In the genomic region with DNA sequence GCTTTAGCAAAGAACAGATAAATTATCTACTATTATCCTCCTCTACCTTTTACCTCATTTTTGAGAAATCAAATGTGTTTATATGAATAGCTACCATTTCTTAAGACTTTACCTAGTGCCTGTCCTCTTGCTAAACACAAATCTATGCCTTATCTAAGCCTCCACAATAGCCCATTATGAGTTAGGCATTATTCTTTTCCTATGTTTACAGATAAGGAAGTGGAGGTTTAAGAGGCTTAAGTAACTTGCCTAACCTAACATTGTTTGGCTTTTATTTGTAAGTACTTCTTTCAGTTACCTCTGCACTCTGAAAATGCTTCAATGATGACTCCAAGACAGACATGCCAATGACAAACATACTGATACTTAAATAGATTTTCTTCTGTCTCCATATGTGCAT, we compare ENCODE assay signal across 20 cellular contexts.
A peak's percentile ranks its signal among the peaks of the same experiment; 100 is the strongest.
DNase-seq lines count a peak whose midpoint lies in the region; ATAC-seq, FAIRE-seq and TF ChIP-seq lines count a peak whose summit lies in the region.
"Had no signal": no experiment of that assay in that cellular context is flagged by ENCODE, and none has a peak within 500 bp of the region (broad histone marks: within the 10 kb centered on the region; RNA-seq: fewer than 3 reads in every experiment).

No MANE protein-coding gene starts in this region.

- no peak for ATAC-seq in A549
- no peak for ATAC-seq in foreskin keratinocyte
- no peak for ATAC-seq in HG03565 (IDR thresholded peaks at IDR 0.05; ENCODE audit: unreplicated experiment)
- ATAC-seq in activated T-helper 17 cell treated with anti-CD3 and anti-CD28 coated beads, Interleukin-2, amount 50 U/mL, for 72 hours (replicated peaks), result no peak
- ATAC-seq: Panc1 had no signal

- DNase-seq in A549 (ENCODE audit: low read depth in 1 of 2, low spot score in 1 of 2) (no peak), M059J (ENCODE audit: low read depth) (peak; percentile 13), cardiac fibroblast (ENCODE audit: low read depth in 2 of 2) (peak; percentile 10 to 45), foreskin keratinocyte (peak; percentile 48 to 62), NCI-H345 treated with DMSO at 0.1 percent for 48 hours (lab: John Stamatoyannopoulos, UW; ENCODE audit: unreplicated experiment) (no peak), HuH-7.5 (ENCODE audit: low spot score) (no peak)
- DNase-seq: DMS79 treated with DMSO at 0.1 percent for 48 hours, GDM1, NCI-H1417, NCI-H1930, NCI-H748 treated with DMSO at 0.1 percent for 48 hours, Right ventricle myocardium superior, SK-N-SH had no signal

- H3K9me3 ChIP-seq in A549, result 0 out of 3 replicates have a peak, but pooled peaks cover 2% of the 10 kb centered on the region
- H3K9me3 ChIP-seq: SK-N-SH had no signal

- no peak for TF ChIP-seq POLR2A in A549 (IDR thresholded peaks at IDR 0.05; ENCODE audit: low read length)

- H3K4me2 ChIP-seq in A549, result no peak overlapping the region
- H3K4me2 ChIP-seq: KMS-11, SK-N-SH had no signal

- no peaks in the 10 kb centered on the region for H3K4me1 ChIP-seq in A549
- H3K4me1 ChIP-seq in foreskin keratinocyte, result peaks cover 14% of the 10 kb centered on the region

- TF ChIP-seq EP300 in A549 (IDR thresholded peaks at IDR 0.05), result no peak

- no peaks in the 10 kb centered on the region for H3K27me3 ChIP-seq in foreskin keratinocyte

- POLR2A ChIA-PET in A549 (lab: Yijun Ruan, JAX), result no interaction called here

- H3K4me3 ChIP-seq in A549, result no peak overlapping the region
- H3K4me3 ChIP-seq in cardiac fibroblast (replicated peaks in 1 of 2; ENCODE audit: low read depth in 2 of 2, low read length in 2 of 2), result no peak overlapping the region
- H3K4me3 ChIP-seq: GM23248 had no signal

- peak; percentile 63 for FAIRE-seq in A549 (lab: Jason Lieb, UNC)
- FAIRE-seq: A204.1, GM12892 had no signal

- no peak for TF ChIP-seq RAD21 in A549 (conservative IDR thresholded peaks at IDR 0.05 in 1 of 2, IDR thresholded peaks at IDR 0.05 in 1 of 2)

- H3K9me3 Mint-ChIP-seq in activated T-helper 17 cell treated with anti-CD3 and anti-CD28 coated beads, Interleukin-2, amount 50 U/mL, for 72 hours, result peaks cover 18% of the 10 kb centered on the region

- no peaks in the 10 kb centered on the region for H3K27me3 Mint-ChIP-seq in activated T-helper 17 cell treated with anti-CD3 and anti-CD28 coated beads, Interleukin-2, amount 50 U/mL, for 72 hours

- H3K36me3 Mint-ChIP-seq in activated T-helper 17 cell treated with anti-CD3 and anti-CD28 coated beads, Interleukin-2, amount 50 U/mL, for 72 hours (ENCODE audit: low read depth), result no peaks in the 10 kb centered on the region

- H3K27ac ChIP-seq in A549 (no peak overlapping the region), foreskin keratinocyte (no peak overlapping the region)
- H3K27ac ChIP-seq: GM23248, KMS-11 had no signal

- CTCF ChIA-PET in A549 (lab: Yijun Ruan, JAX), result interaction anchor here (0.6 to 0.9 kb wide), 2 partner anchors 10 to 165 kb away, joined by 3 read pairs; no protein-coding TSS in a partner anchor

- H3K4me3 Mint-ChIP-seq in activated T-helper 17 cell treated with anti-CD3 and anti-CD28 coated beads, Interleukin-2, amount 50 U/mL, for 72 hours, result no peak overlapping the region

- TF ChIP-seq CTCF in A549 (IDR thresholded peaks at IDR 0.05), result no peak
- no peak for TF ChIP-seq CTCF in cardiac fibroblast (IDR thresholded peaks at IDR 0.05; ENCODE audit: low read depth, low read length)
- no peak for TF ChIP-seq CTCF in foreskin keratinocyte (conservative IDR thresholded peaks at IDR 0.05)

- H3K27ac Mint-ChIP-seq in activated T-helper 17 cell treated with anti-CD3 and anti-CD28 coated beads, Interleukin-2, amount 50 U/mL, for 72 hours, result no peak overlapping the region

- H3K4me1 Mint-ChIP-seq in activated T-helper 17 cell treated with anti-CD3 and anti-CD28 coated beads, Interleukin-2, amount 50 U/mL, for 72 hours, result no peaks in the 10 kb centered on the region

TF ChIP-seq in A549, 52 proteins besides CTCF, POLR2A, EP300 and RAD21:
- no peak for TF ChIP-seq HES2 (IDR thresholded peaks at IDR 0.05)
- TF ChIP-seq, protein P1, sequence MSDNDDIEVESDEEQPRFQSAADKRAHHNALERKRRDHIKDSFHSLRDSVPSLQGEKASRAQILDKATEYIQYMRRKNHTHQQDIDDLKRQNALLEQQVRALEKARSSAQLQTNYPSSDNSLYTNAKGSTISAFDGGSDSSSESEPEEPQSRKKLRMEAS (IDR thresholded peaks at IDR 0.05), result no peak
- TF ChIP-seq E2F6 (IDR thresholded peaks at IDR 0.05; ENCODE audit: borderline replicate concordance, low read depth), result no peak
- TF ChIP-seq TFCP2L1 (CRISPR knock-in tag; IDR thresholded peaks at IDR 0.05), result no peak
- TF ChIP-seq FOSL2 (IDR thresholded peaks at IDR 0.05), result no peak
- no peak for TF ChIP-seq FOSL2 (CRISPR knock-in tag; IDR thresholded peaks at IDR 0.05)
- no peak for TF ChIP-seq ZSCAN20 (CRISPR knock-in tag; IDR thresholded peaks at IDR 0.05)
- TF ChIP-seq HOXA7 (CRISPR knock-in tag; IDR thresholded peaks at IDR 0.05), result no peak
- no peak for TF ChIP-seq JUNB (IDR thresholded peaks at IDR 0.05)
- TF ChIP-seq NR3C1 (IDR thresholded peaks at IDR 0.05), result no peak
- no peak for TF ChIP-seq USF2 (IDR thresholded peaks at IDR 0.05)
- TF ChIP-seq ZC3H11A (IDR thresholded peaks at IDR 0.05), result no peak
- no peak for TF ChIP-seq CHD4 (IDR thresholded peaks at IDR 0.05; ENCODE audit: borderline replicate concordance)
- no peak for TF ChIP-seq EHMT2 (IDR thresholded peaks at IDR 0.05; ENCODE audit: low read depth)
- TF ChIP-seq KDM5A (IDR thresholded peaks at IDR 0.05), result no peak
- no peak for TF ChIP-seq NFE2L2 (conservative IDR thresholded peaks at IDR 0.05; ENCODE audit: low read length)

Comparison
In these comparisons a context has a peak if more than half of its experiments do, and no peak if none do; other contexts are left out.
1. DNase-seq: peak in M059J (single experiment), cardiac fibroblast (2 of 2) and foreskin keratinocyte (2 of 2); none in A549 (0 of 2), NCI-H345 treated with DMSO at 0.1 percent for 48 hours (single experiment) and HuH-7.5 (single experiment).